ENCODE assay signal across 19 cellular contexts in genomic region chr5:149930060-149930753, GRCh38. TPM values are rescaled to one million over a fixed set of nuclear protein-coding genes. Genes with fewer than 3 reads are reported as not detected.
A peak's percentile ranks its signal among the peaks of the same experiment; 100 is the strongest.
DNase-seq lines count a peak whose midpoint lies in the region; TF ChIP-seq lines count a peak whose summit lies in the region.
"Had no signal": no experiment of that assay in that cellular context is flagged by ENCODE, and none has a peak within 500 bp of the region (broad histone marks: within the 10 kb centered on the region; RNA-seq: fewer than 3 reads in every experiment).

No MANE protein-coding gene starts in this region.

- TF ChIP-seq POLR2A in testis (IDR thresholded peaks at IDR 0.05) = no peak

- TF ChIP-seq CTCF in HFFc6 (IDR thresholded peaks at IDR 0.05) (no peak), foreskin fibroblast (IDR thresholded peaks at IDR 0.05; ENCODE audit: low read depth, low read length) (no peak), testis (IDR thresholded peaks at IDR 0.05) (no peak)

- H3K9ac ChIP-seq in adipocyte (ENCODE audit: low read length) = peak overlapping the region; percentile 50

- H3K4me1 ChIP-seq in adipocyte (ENCODE audit: control insufficient read depth, insufficient read depth, low read length) (peaks cover 11% of the 10 kb centered on the region), testis (peaks cover under 1% of the 10 kb centered on the region)

- DNase-seq in HFFc6 (peak; percentile 3), adipocyte (ENCODE audit: low read depth) (no peak), foreskin fibroblast (peak in 1 of 2 donors; percentile 45), testis (peak; percentile 30), NCI-H1092 (lab: John Stamatoyannopoulos, UW) (no peak), immature natural killer cell (no peak), superior temporal gyrus (ENCODE audit: extremely low spot score) (no peak)
- DNase-seq: activated CD4-positive, alpha-beta memory T cell treated with anti-CD3 and anti-CD28 coated beads for 36 hours; Calu3; dermis blood vessel endothelial cell; glutamatergic neuron; GOT3; naive thymus-derived CD8-positive, alpha-beta T cell; NCI-H69; right lobe of liver; stimulated activated naive CD4-positive, alpha-beta T cell had no signal

- WGBS in testis, 2 donors = 50 to 53% methylated on average over 6 of the region's 6 CpGs

- H3K4me1 Mint-ChIP-seq in HFFc6 (ENCODE audit: low read depth) = peaks cover 12% of the 10 kb centered on the region
- H3K4me1 Mint-ChIP-seq in immature natural killer cell = no peaks in the 10 kb centered on the region
- H3K4me1 Mint-ChIP-seq: activated T-helper 17 cell treated with anti-CD3 and anti-CD28 coated beads, Interleukin-2, amount 50 U/mL, for 72 hours; naive thymus-derived CD8-positive, alpha-beta T cell had no signal

- H3K27ac Mint-ChIP-seq in HFFc6 (peak overlapping the region; percentile 47; the same call in 1 of the 2 replicates), immature natural killer cell (no peak overlapping the region)
- H3K27ac Mint-ChIP-seq: activated CD4-positive, alpha-beta memory T cell treated with anti-CD3 and anti-CD28 coated beads for 36 hours; activated T-helper 17 cell treated with anti-CD3 and anti-CD28 coated beads, Interleukin-2, amount 50 U/mL, for 72 hours; naive thymus-derived CD8-positive, alpha-beta T cell; T-helper 2 cell treated with Interferon-gamma antibody and Interleukin-4, amounts not matched to agents 5 μg/mL and 100 μg/mL, for 36 hours had no signal

- H3K27me3 Mint-ChIP-seq in HFFc6 (ENCODE audit: insufficient read depth) = peaks cover 2% of the 10 kb centered on the region; the same call in 1 of the 2 replicates
- peaks cover 2 to 13% (median 4%) of the 10 kb centered on the region in 3 donors for H3K27me3 Mint-ChIP-seq in immature natural killer cell (ENCODE audit: low read depth in 3 of 3)

- H3K4me3 ChIP-seq in adipocyte (ENCODE audit: low read length) (peak overlapping the region; percentile 77), foreskin fibroblast (ENCODE audit: low read depth in 1 of 2, low read length in 2 of 2) (peak overlapping the region; percentile 31 to 58), testis (no peak overlapping the region)
- H3K4me3 ChIP-seq: right lobe of liver had no signal

- H3K9me3 Mint-ChIP-seq in HFFc6 (no peaks in the 10 kb centered on the region), immature natural killer cell (no peaks in the 10 kb centered on the region)
- H3K9me3 Mint-ChIP-seq: activated CD4-positive, alpha-beta memory T cell treated with anti-CD3 and anti-CD28 coated beads for 36 hours; activated T-helper 17 cell treated with anti-CD3 and anti-CD28 coated beads, Interleukin-2, amount 50 U/mL, for 72 hours; naive thymus-derived CD8-positive, alpha-beta T cell; T-helper 2 cell treated with Interferon-gamma antibody and Interleukin-4, amounts not matched to agents 5 μg/mL and 100 μg/mL, for 36 hours had no signal

- H3K9me3 ChIP-seq in adipocyte (ENCODE audit: control insufficient read depth, low read length) (no peaks in the 10 kb centered on the region), testis (no peaks in the 10 kb centered on the region)
- H3K9me3 ChIP-seq: right lobe of liver, vagina had no signal

- peak overlapping the region; percentile 52 to 57 for H3K27ac ChIP-seq in testis
- H3K27ac ChIP-seq: right lobe of liver, vagina had no signal

- H3K36me3 ChIP-seq in adipocyte (ENCODE audit: control insufficient read depth, insufficient read depth, low read length, severe bottlenecking) (no peaks in the 10 kb centered on the region), testis (ENCODE audit: low read depth, missing control alignments) (no peaks in the 10 kb centered on the region)
- H3K36me3 ChIP-seq: right lobe of liver, vagina had no signal

- H3K4me3 Mint-ChIP-seq in HFFc6 (peak overlapping the region; percentile 81), immature natural killer cell (no peak overlapping the region)
- H3K4me3 Mint-ChIP-seq: activated CD4-positive, alpha-beta memory T cell treated with anti-CD3 and anti-CD28 coated beads for 36 hours; activated T-helper 17 cell treated with anti-CD3 and anti-CD28 coated beads, Interleukin-2, amount 50 U/mL, for 72 hours; naive thymus-derived CD8-positive, alpha-beta T cell; T-helper 2 cell treated with Interferon-gamma antibody and Interleukin-4, amounts not matched to agents 5 μg/mL and 100 μg/mL, for 36 hours had no signal

- H3K27me3 ChIP-seq in adipocyte (replicated peaks; ENCODE audit: control insufficient read depth, insufficient read depth, low read length) (peaks cover 34% of the 10 kb centered on the region), testis (no peaks in the 10 kb centered on the region)
- H3K27me3 ChIP-seq: right lobe of liver, vagina had no signal

- H3K36me3 Mint-ChIP-seq in HFFc6 (ENCODE audit: low read depth) = no peaks in the 10 kb centered on the region
- H3K36me3 Mint-ChIP-seq in immature natural killer cell = no peaks in the 10 kb centered on the region
- H3K36me3 Mint-ChIP-seq: activated CD4-positive, alpha-beta memory T cell treated with anti-CD3 and anti-CD28 coated beads for 36 hours; naive thymus-derived CD8-positive, alpha-beta T cell had no signal

- intact Hi-C loops in testis (cut with DNase I; ENCODE audit: low total_unique reads) = no loop called here

RNA-seq across cellular contexts. Expression of gene PDE6A, which starts 14.4 kb away (rescaled TPM):
- not detected for total RNA-seq in HFFc6 (2021; fragmentation: NEBNext Ultra II Directional; extraction: Animal tissue kit (Norgen Biotek cat#: 25700))
- total RNA-seq in testis = 1 to 10 TPM; 3.2 to 4.6 TPM
- polyA plus RNA-seq in testis (ENCODE audit: insufficient read depth, low read depth, low replicate concordance) = 2.9 TPM
- not detected for polyA plus RNA-seq in immature natural killer cell
- total RNA-seq: activated CD4-positive, alpha-beta memory T cell treated with anti-CD3 and anti-CD28 coated beads for 36 hours; activated T-helper 17 cell treated with anti-CD3 and anti-CD28 coated beads, Interleukin-2, amount 50 U/mL, for 72 hours; Calu3; dermis blood vessel endothelial cell; naive thymus-derived CD8-positive, alpha-beta T cell; right lobe of liver had no signal
- polyA plus RNA-seq: naive thymus-derived CD8-positive, alpha-beta T cell had no signal

RNA-seq across cellular contexts. Expression of gene SLC26A2, which starts 30.4 kb away (rescaled TPM):
- 10 to 100 TPM in 5 of 6 experiments, 1 to 10 TPM in 1; 9.5 to 12.9 (median 11.4) TPM for total RNA-seq in HFFc6 (2021; fragmentation: NEBNext Ultra II Directional; extraction: Animal tissue kit (Norgen Biotek cat#: 25700))
- 10 to 100 TPM; 13.5 to 16.3 TPM for total RNA-seq in testis
- 7.4 TPM for polyA plus RNA-seq in testis (ENCODE audit: insufficient read depth, low read depth, low replicate concordance)
- 1 to 10 TPM; 2.4 to 3.6 (median 2.4) TPM for polyA plus RNA-seq in immature natural killer cell

Comparison
In these comparisons a context has a peak if more than half of its experiments do, and no peak if none do; other contexts are left out.
1. DNase-seq: peak in HFFc6 (single experiment) and testis (single experiment); none in adipocyte (single experiment), NCI-H1092 (single experiment), immature natural killer cell (0 of 3) and superior temporal gyrus (single experiment).
2. H3K4me3 ChIP-seq: peak in adipocyte (single experiment) and foreskin fibroblast (2 of 2); none in testis (0 of 2).
3. RNA of gene PDE6A, which starts 14.4 kb away (total RNA-seq): 3.2 to 4.6 TPM in testis; not detected in HFFc6; every median in the first group is over 4 times any median in the second.